ENCODE assay signal across 11 cellular contexts in genomic region chr2:58715344-58715743, GRCh38.
"Had no signal": no experiment of that assay in that cellular context is flagged by ENCODE, and none has a peak within 500 bp of the region (broad histone marks: within the 10 kb centered on the region; RNA-seq: fewer than 3 reads in every experiment).

No MANE protein-coding gene starts in this region.

- H3K9ac ChIP-seq: GM23248 had no signal

- H3K27ac ChIP-seq: GM23248 had no signal

- H3K4me3 Mint-ChIP-seq: GM23338, H9, HFFc6 had no signal

- H3K9me3 Mint-ChIP-seq: GM23338, H9, HFFc6 had no signal

- ATAC-seq: GM23338, HCT116 had no signal

- FAIRE-seq: H1, H54 had no signal

- H3K4me2 ChIP-seq: GM23338 had no signal

- H3K36me3 ChIP-seq: HAP-1 had no signal

- H3K4me3 ChIP-seq: GM23248, GM23338, HAP-1 had no signal

- H3K9me3 ChIP-seq: HAP-1 had no signal

- DNase-seq: GM23248, GOT3, H7, H9, HCEC 1CT, HFFc6 had no signal

- H3K27ac Mint-ChIP-seq: GM23338, H9, HFFc6 had no signal

- H2AFZ ChIP-seq: GM23248, GM23338 had no signal

- H3K4me1 ChIP-seq: HAP-1 had no signal
